ENCODE assay signal across 27 cellular contexts in genomic region chr1:183155939-183156338, GRCh38.
"Had no signal": no experiment of that assay in that cellular context is flagged by ENCODE, and none has a peak within 500 bp of the region (broad histone marks: within the 10 kb centered on the region; RNA-seq: fewer than 3 reads in every experiment).

No MANE protein-coding gene starts in this region.

- H3K4me3 Mint-ChIP-seq: mesothelial cell of epicardium; naive B cell; nephron; neural progenitor cell; stimulated activated effector memory CD8-positive, alpha-beta T cell treated with anti-CD3 and anti-CD28 coated beads, Interleukin-12 subunit alpha, Interleukin-12 subunit beta, amount 100 ng/mL, for 72 hours had no signal

- DNase-seq: dorsolateral prefrontal cortex; effector CD4-positive, alpha-beta T cell; foreskin keratinocyte; heart left ventricle; left cardiac atrium; left lung; mesenchymal stem cell; mucosa of descending colon; naive B cell; stimulated activated CD4-positive, alpha-beta T cell treated with anti-CD3 and anti-CD28 coated beads, Interleukin-2, amount 100 ng/mL, for 24 hours; stimulated activated CD4-positive, alpha-beta T cell treated with anti-CD3 and anti-CD28 coated beads, Interleukin-4, amount 100 ng/mL, for 24 hours; stimulated activated naive CD4-positive, alpha-beta T cell treated with Interleukin-2 at 50 U/mL for 16 hours; stomach; testis; tibial artery; upper lobe of left lung had no signal

- H3K4me2 ChIP-seq: hepatocyte, neural progenitor cell had no signal

- H3K9ac ChIP-seq: neural progenitor cell, parathyroid adenoma had no signal

- H3K4me1 ChIP-seq: gastroesophageal sphincter, heart left ventricle, left lung, neural progenitor cell, parathyroid adenoma, stomach, testis, tibial artery, upper lobe of left lung had no signal

- H3K4me3 ChIP-seq: dorsolateral prefrontal cortex, gastroesophageal sphincter, heart left ventricle, hepatocyte, left lung, mucosa of descending colon, neural progenitor cell, stomach, testis, tibial artery, upper lobe of left lung had no signal

- H3K27ac ChIP-seq: dorsolateral prefrontal cortex, epithelial cell of prostate, foreskin keratinocyte, gastroesophageal sphincter, heart left ventricle, hepatocyte, left lung, neural progenitor cell, parathyroid adenoma, stomach, testis, tibial artery, upper lobe of left lung had no signal

- H2AFZ ChIP-seq: hepatocyte, neural progenitor cell, parathyroid adenoma had no signal

- H3K4me1 Mint-ChIP-seq: naive B cell; nephron; stimulated activated effector memory CD8-positive, alpha-beta T cell treated with anti-CD3 and anti-CD28 coated beads, Interleukin-12 subunit alpha, Interleukin-12 subunit beta, amount 100 ng/mL, for 72 hours had no signal

- H3K27me3 ChIP-seq: foreskin keratinocyte, gastroesophageal sphincter, heart left ventricle, hepatocyte, left lung, neural progenitor cell, stomach, testis, tibial artery, upper lobe of left lung had no signal

- H3K36me3 Mint-ChIP-seq: mesothelial cell of epicardium; naive B cell; stimulated activated effector memory CD8-positive, alpha-beta T cell treated with anti-CD3 and anti-CD28 coated beads, Interleukin-12 subunit alpha, Interleukin-12 subunit beta, amount 100 ng/mL, for 72 hours had no signal

- ATAC-seq: esophagus mucosa; foreskin keratinocyte; gastroesophageal sphincter; heart left ventricle; left cardiac atrium; left lung; mucosa of descending colon; sciatic nerve; stimulated activated effector memory CD8-positive, alpha-beta T cell treated with anti-CD3 and anti-CD28 coated beads, Interleukin-12 subunit alpha, Interleukin-12 subunit beta, amount 100 ng/mL, for 72 hours had no signal

- H3K27me3 Mint-ChIP-seq: progenitor cell of endocrine pancreas had no signal

- H3K27ac Mint-ChIP-seq: mesothelial cell of epicardium; naive B cell; nephron; neural progenitor cell; progenitor cell of endocrine pancreas; stimulated activated effector memory CD8-positive, alpha-beta T cell treated with anti-CD3 and anti-CD28 coated beads, Interleukin-12 subunit alpha, Interleukin-12 subunit beta, amount 100 ng/mL, for 72 hours had no signal

- H3K9me3 ChIP-seq: gastroesophageal sphincter, heart left ventricle, left lung, mucosa of descending colon, stomach, testis, tibial artery, upper lobe of left lung had no signal

- H3K9me3 Mint-ChIP-seq: naive B cell; nephron; neural progenitor cell; stimulated activated effector memory CD8-positive, alpha-beta T cell treated with anti-CD3 and anti-CD28 coated beads, Interleukin-12 subunit alpha, Interleukin-12 subunit beta, amount 100 ng/mL, for 72 hours had no signal

- H3K36me3 ChIP-seq: gastroesophageal sphincter, heart left ventricle, left lung, neural progenitor cell, stomach, tibial artery, upper lobe of left lung had no signal
